ENCODE assay signal across 7 cellular contexts in genomic region chr7:102490529-102491075, GRCh38. TPM values are rescaled to one million over a fixed set of nuclear protein-coding genes. Genes with fewer than 3 reads are reported as not detected.
DNase-seq lines count a peak whose midpoint lies in the region; ATAC-seq and TF ChIP-seq lines count a peak whose summit lies in the region.
"Not testable (repeated sequence)": the region's sequence is repeated elsewhere in the genome, so short reads cannot be mapped to it uniquely, and the experiment has no call there.
"Had no signal": no experiment of that assay in that cellular context is flagged by ENCODE, and none has a peak within 500 bp of the region (broad histone marks: within the 10 kb centered on the region; RNA-seq: fewer than 3 reads in every experiment).

No MANE protein-coding gene starts in this region.

- peak; percentile 44 to 63 for DNase-seq in activated CD4-positive, alpha-beta T cell treated with anti-CD3 and anti-CD28 coated beads, Interleukin-2, amount 50 U/mL, for 4 hours
- DNase-seq in chondrocyte (ENCODE audit: low spot score) (peak; percentile 37), neural crest cell (ENCODE audit: low read depth, low spot score) (peak; percentile 40), ureter (ENCODE audit: low spot score) (peak; percentile 45)

- H3K27ac Mint-ChIP-seq in chondrocyte (ENCODE audit: unreplicated experiment); neural crest cell (ENCODE audit: unreplicated experiment): not testable (repeated sequence)

- not testable (repeated sequence) for TF ChIP-seq CTCF in chondrocyte (IDR thresholded peaks at IDR 0.05); neural crest cell (conservative IDR thresholded peaks at IDR 0.05)

- H3K4me3 Mint-ChIP-seq in chondrocyte (ENCODE audit: unreplicated experiment); neural crest cell: not testable (repeated sequence)

- H3K36me3 Mint-ChIP-seq in chondrocyte (ENCODE audit: low read depth); neural crest cell (ENCODE audit: low read depth): not testable (repeated sequence)

- not testable (repeated sequence) for H3K9me3 Mint-ChIP-seq in chondrocyte (ENCODE audit: low read depth); neural crest cell

- H3K27me3 Mint-ChIP-seq in chondrocyte (ENCODE audit: low read depth); neural crest cell (ENCODE audit: low read depth): not testable (repeated sequence)

- ATAC-seq in GM21390 (IDR thresholded peaks at IDR 0.05; ENCODE audit: unreplicated experiment) (peak; percentile 44), HG03159 (IDR thresholded peaks at IDR 0.05; ENCODE audit: unreplicated experiment) (peak; percentile 40)

- H3K4me1 Mint-ChIP-seq in chondrocyte (ENCODE audit: low read depth); neural crest cell: not testable (repeated sequence)

RNA-seq across cellular contexts. Expression of gene POLR2J, which starts 11.9 kb away (rescaled TPM):
- total RNA-seq in chondrocyte: 33.1 to 41.0 TPM (median 36.6 TPM) in 3 replicates
- total RNA-seq in neural crest cell: 61.1 and 62.1 TPM in 2 replicates
- 53.1 TPM for total RNA-seq in ureter

RNA-seq across cellular contexts. Expression of gene LRWD1, which starts 25.8 kb away (rescaled TPM):
- total RNA-seq in chondrocyte: 16.1 to 18.5 TPM (median 16.7 TPM) in 3 replicates
- 36.7 and 43.2 TPM in 2 replicates for total RNA-seq in neural crest cell
- total RNA-seq in ureter: 11.4 TPM

RNA-seq across cellular contexts. Expression of gene ALKBH4, which starts 25.9 kb away (rescaled TPM):
- 6.9 to 12.2 TPM (median 9.2 TPM) in 3 replicates for total RNA-seq in chondrocyte
- total RNA-seq in neural crest cell: 16.9 and 20.6 TPM in 2 replicates
- 10.3 TPM for total RNA-seq in ureter

RNA-seq across cellular contexts. Expression of gene RASA4B, which starts 27.0 kb away (rescaled TPM):
- total RNA-seq in chondrocyte: 7.5 to 12.3 TPM (median 9.9 TPM) in 3 replicates
- total RNA-seq in neural crest cell: 4.5 and 7.2 TPM in 2 replicates
- total RNA-seq in ureter: 10.9 TPM

RNA-seq across cellular contexts. Expression of gene UPK3BL2, which starts 52.9 kb away (rescaled TPM):
- 3.3 to 4.0 TPM (median 3.3 TPM) in 3 replicates for total RNA-seq in chondrocyte
- total RNA-seq in neural crest cell: 6.7 and 8.6 TPM in 2 replicates
- total RNA-seq in ureter: 132 TPM
- total RNA-seq: RPMI7951 had no signal

Comparison
In these comparisons a context has a peak if more than half of its experiments do, and no peak if none do; other contexts are left out.
1. Peak in every context shown above with its lines: DNase-seq and ATAC-seq.